ENCODE assay signal across 29 cellular contexts in genomic region chr1:54597455-54598030, GRCh38. TPM values are rescaled to one million over a fixed set of nuclear protein-coding genes. Genes with fewer than 3 reads are reported as not detected.
"Had no signal": no experiment of that assay in that cellular context is flagged by ENCODE, and none has a peak within 500 bp of the region (broad histone marks: within the 10 kb centered on the region; RNA-seq: fewer than 3 reads in every experiment).

No MANE protein-coding gene starts in this region.

- H3K9me3 Mint-ChIP-seq: activated B cell treated with CpG ODN at 0.5 μM for 24 hours; activated naive CD4-positive, alpha-beta T cell treated with anti-CD3 and anti-CD28 coated beads, Interleukin-2, amount 10 ng/mL, durations not matched to agents 7 days and 5 days; memory B cell; naive B cell; stimulated activated memory B cell treated with anti-CD40 and anti-IgM and Interleukin-4, amounts not matched to agents 10 μg/mL and 1 μg/mL and 100 μg/mL, for 72 hours; T-cell had no signal

- H3K4me1 Mint-ChIP-seq: activated B cell treated with CpG ODN at 0.5 μM for 24 hours; activated naive CD4-positive, alpha-beta T cell treated with anti-CD3 and anti-CD28 coated beads, Interleukin-2, amount 10 ng/mL, durations not matched to agents 7 days and 5 days; memory B cell; naive B cell; stimulated activated memory B cell treated with anti-CD40 and anti-IgM and Interleukin-4, amounts not matched to agents 10 μg/mL and 1 μg/mL and 100 μg/mL, for 72 hours; T-cell had no signal

- H3K4me3 Mint-ChIP-seq: activated B cell treated with CpG ODN at 0.5 μM for 24 hours; activated naive CD4-positive, alpha-beta T cell treated with anti-CD3 and anti-CD28 coated beads, Interleukin-2, amount 10 ng/mL, durations not matched to agents 7 days and 5 days; memory B cell; stimulated activated memory B cell treated with anti-CD40 and anti-IgM and Interleukin-4, amounts not matched to agents 10 μg/mL and 1 μg/mL and 100 μg/mL, for 72 hours; T-cell had no signal

- H3K9ac ChIP-seq: parathyroid adenoma had no signal

- ATAC-seq: heart left ventricle; left cardiac atrium; mucosa of descending colon; right cardiac atrium; stimulated activated memory B cell treated with anti-CD40 and anti-IgM and Interleukin-4, amounts not matched to agents 10 μg/mL and 1 μg/mL and 100 μg/mL, for 72 hours; T-cell had no signal

- H3K27me3 ChIP-seq: heart left ventricle, stomach, suprapubic skin, tibial nerve had no signal

- H2AFZ ChIP-seq: parathyroid adenoma had no signal

- H3K36me3 Mint-ChIP-seq: activated naive CD4-positive, alpha-beta T cell treated with anti-CD3 and anti-CD28 coated beads, Interleukin-2, amount 10 ng/mL, durations not matched to agents 7 days and 5 days; memory B cell; stimulated activated memory B cell treated with anti-CD40 and anti-IgM and Interleukin-4, amounts not matched to agents 10 μg/mL and 1 μg/mL and 100 μg/mL, for 72 hours; T-cell had no signal

- DNase-seq: activated B cell treated with CpG ODN at 0.5 μM for 24 hours; activated CD4-positive, alpha-beta T cell treated with anti-CD3 and anti-CD28 coated beads for 4 hours; activated CD4-positive, alpha-beta T cell treated with anti-CD3 and anti-CD28 coated beads, Interleukin-2, amount 50 U/mL, for 48 hours; activated effector memory CD4-positive, alpha-beta T cell treated with anti-CD3 and anti-CD28 coated beads, Interleukin-2, amount 50 U/mL, for 16 hours; activated naive CD4-positive, alpha-beta T cell treated with anti-CD3 and anti-CD28 coated beads, Interleukin-2, amount 10 ng/mL, durations not matched to agents 7 days and 5 days; activated T-cell treated with anti-CD3 and anti-CD28 coated beads for 4 hours; cortex of kidney; heart left ventricle; islet precursor cell; left cardiac atrium; mucosa of descending colon; naive B cell; stimulated activated CD4-positive, alpha-beta T cell treated with anti-CD3 and anti-CD28 coated beads, Interleukin-1b, Interleukin-23, amount 100 ng/mL, for 48 hours; stomach; T-cell; T1000 had no signal

- H3K79me2 ChIP-seq: parathyroid adenoma had no signal

- H3K27ac Mint-ChIP-seq: activated B cell treated with CpG ODN at 0.5 μM for 24 hours; activated naive CD4-positive, alpha-beta T cell treated with anti-CD3 and anti-CD28 coated beads, Interleukin-2, amount 10 ng/mL, durations not matched to agents 7 days and 5 days; memory B cell; stimulated activated memory B cell treated with anti-CD40 and anti-IgM and Interleukin-4, amounts not matched to agents 10 μg/mL and 1 μg/mL and 100 μg/mL, for 72 hours; T-cell had no signal

- H3K4me3 ChIP-seq: heart left ventricle, mucosa of descending colon, stomach, suprapubic skin, tibial nerve had no signal

- H3K27me3 Mint-ChIP-seq: activated B cell treated with CpG ODN at 0.5 μM for 24 hours; activated naive CD4-positive, alpha-beta T cell treated with anti-CD3 and anti-CD28 coated beads, Interleukin-2, amount 10 ng/mL, durations not matched to agents 7 days and 5 days; naive B cell; stimulated activated memory B cell treated with anti-CD40 and anti-IgM and Interleukin-4, amounts not matched to agents 10 μg/mL and 1 μg/mL and 100 μg/mL, for 72 hours; T-cell had no signal

- FAIRE-seq: urothelium cell line had no signal

- H3K27ac ChIP-seq: parathyroid adenoma, stomach, suprapubic skin, tibial nerve had no signal

- H3K9me3 ChIP-seq: heart left ventricle, mucosa of descending colon, stomach, suprapubic skin, tibial nerve had no signal

- H3K4me1 ChIP-seq: parathyroid adenoma, stomach, suprapubic skin, tibial nerve had no signal

RNA-seq across cellular contexts. Expression of gene FAM151A, which starts 25.8 kb away (rescaled TPM):
- total RNA-seq: activated B cell treated with CpG ODN at 0.5 μM for 24 hours, cerebellum, epithelial cell of proximal tubule, fibroblast of villous mesenchyme, lower leg skin, pulmonary artery endothelial cell, skeletal muscle tissue, T-cell, tibial nerve had no signal

RNA-seq across cellular contexts. Expression of gene MROH7, which starts 44.0 kb away (rescaled TPM):
- total RNA-seq: activated B cell treated with CpG ODN at 0.5 μM for 24 hours, epithelial cell of proximal tubule, pulmonary artery endothelial cell had no signal
